In genomic region chr10:70772627-70773026, GRCh38 we compare ENCODE assay signal across 14 cellular contexts. TPM values are rescaled to one million over a fixed set of nuclear protein-coding genes. Genes with fewer than 3 reads are reported as not detected.
A peak's percentile ranks its signal among the peaks of the same experiment; 100 is the strongest.
DNase-seq lines count a peak whose midpoint lies in the region; ATAC-seq lines count a peak whose summit lies in the region.
"Had no signal": no experiment of that assay in that cellular context is flagged by ENCODE, and none has a peak within 500 bp of the region (broad histone marks: within the 10 kb centered on the region; RNA-seq: fewer than 3 reads in every experiment).

No MANE protein-coding gene starts in this region.

- ATAC-seq in Right ventricle myocardium inferior (no peak), GM18873 (IDR thresholded peaks at IDR 0.05; ENCODE audit: low FRiP score, unreplicated experiment) (no peak)
- no peak for ATAC-seq in activated CD8-positive, alpha-beta memory T cell treated with anti-CD3 and anti-CD28 coated beads, Interleukin-2, amount 10 ng/mL, durations not matched to agents 7 days and 5 days
- ATAC-seq: GM23338 had no signal

- H3K27me3 Mint-ChIP-seq in activated CD8-positive, alpha-beta memory T cell treated with anti-CD3 and anti-CD28 coated beads, Interleukin-2, amount 10 ng/mL, durations not matched to agents 7 days and 5 days = peaks cover 4% of the 10 kb centered on the region

- intact Hi-C loops in cardiac septum (cut with DNase I) = no loop called here
- intact Hi-C loops in Right ventricle myocardium inferior (cut with DNase I) = no loop called here

- no peak overlapping the region for H3K27ac Mint-ChIP-seq in activated CD8-positive, alpha-beta memory T cell treated with anti-CD3 and anti-CD28 coated beads, Interleukin-2, amount 10 ng/mL, durations not matched to agents 7 days and 5 days
- H3K27ac Mint-ChIP-seq: GM23338 had no signal

- CTCF ChIA-PET in activated CD8-positive, alpha-beta memory T cell treated with anti-CD3 and anti-CD28 coated beads, Interleukin-2, amount 10 ng/mL, durations not matched to agents 7 days and 5 days (lab: Charles Lee) = no interaction called here

- no peaks in the 10 kb centered on the region for H3K36me3 Mint-ChIP-seq in activated CD8-positive, alpha-beta memory T cell treated with anti-CD3 and anti-CD28 coated beads, Interleukin-2, amount 10 ng/mL, durations not matched to agents 7 days and 5 days

- no peak overlapping the region for H3K4me3 Mint-ChIP-seq in activated CD8-positive, alpha-beta memory T cell treated with anti-CD3 and anti-CD28 coated beads, Interleukin-2, amount 10 ng/mL, durations not matched to agents 7 days and 5 days
- H3K4me3 Mint-ChIP-seq: GM23338 had no signal

- DNase-seq in cardiac septum (ENCODE audit: low spot score) = peak; percentile 49
- DNase-seq in Right ventricle myocardium inferior (ENCODE audit: missing footprints) = no peak
- peak; percentile 30 for DNase-seq in activated CD8-positive, alpha-beta memory T cell treated with anti-CD3 and anti-CD28 coated beads, Interleukin-2, amount 10 ng/mL, durations not matched to agents 7 days and 5 days
- peak; percentile 65 for DNase-seq in mesenteric fat pad (ENCODE audit: low spot score)
- no peak for DNase-seq in effector CD8-positive, alpha-beta T cell (lab: John Stamatoyannopoulos, UW)
- no peak for DNase-seq in ecto neural progenitor cell (ENCODE audit: low spot score)
- DNase-seq in NCI-H524 (lab: John Stamatoyannopoulos, UW) = no peak
- DNase-seq: C1 segment of cervical spinal cord, DMS153, NCI-H1694, NCI-H748 treated with DMSO at 0.1 percent for 48 hours, SHP77 had no signal

- no peaks in the 10 kb centered on the region for H3K4me1 Mint-ChIP-seq in activated CD8-positive, alpha-beta memory T cell treated with anti-CD3 and anti-CD28 coated beads, Interleukin-2, amount 10 ng/mL, durations not matched to agents 7 days and 5 days

- no peaks in the 10 kb centered on the region for H3K9me3 Mint-ChIP-seq in activated CD8-positive, alpha-beta memory T cell treated with anti-CD3 and anti-CD28 coated beads, Interleukin-2, amount 10 ng/mL, durations not matched to agents 7 days and 5 days (ENCODE audit: low read depth)
- H3K9me3 Mint-ChIP-seq: GM23338 had no signal

RNA-seq across cellular contexts. Expression of gene TBATA, which starts 12.6 kb away (rescaled TPM):
- not detected for total RNA-seq in cardiac septum
- total RNA-seq in Right ventricle myocardium inferior = not detected
- not detected for total RNA-seq in activated CD8-positive, alpha-beta memory T cell treated with anti-CD3 and anti-CD28 coated beads, Interleukin-2, amount 10 ng/mL, durations not matched to agents 7 days and 5 days
- total RNA-seq in mesenteric fat pad = not detected
- total RNA-seq: GM23338 had no signal

RNA-seq across cellular contexts. Expression of gene SGPL1, which starts 43.1 kb away (rescaled TPM):
- total RNA-seq in cardiac septum = 17.3 TPM
- 13.1 TPM for total RNA-seq in Right ventricle myocardium inferior
- 10 to 100 TPM; 22.5 to 29.3 TPM for total RNA-seq in activated CD8-positive, alpha-beta memory T cell treated with anti-CD3 and anti-CD28 coated beads, Interleukin-2, amount 10 ng/mL, durations not matched to agents 7 days and 5 days
- 40.0 TPM for total RNA-seq in mesenteric fat pad

Comparison
In these comparisons a context has a peak if more than half of its experiments do, and no peak if none do; other contexts are left out.
1. DNase-seq: peak in cardiac septum (single experiment), activated CD8-positive, alpha-beta memory T cell treated with anti-CD3 and anti-CD28 coated beads, Interleukin-2, amount 10 ng/mL, durations not matched to agents 7 days and 5 days (single experiment) and mesenteric fat pad (single experiment); none in Right ventricle myocardium inferior (single experiment), effector CD8-positive, alpha-beta T cell (single experiment), ecto neural progenitor cell (single experiment) and NCI-H524 (0 of 2).